ENCODE assay signal across 10 cellular contexts in genomic region chr12:126617312-126617711, GRCh38.
DNase-seq lines count a peak whose midpoint lies in the region; ATAC-seq and TF ChIP-seq lines count a peak whose summit lies in the region.
"Had no signal": no experiment of that assay in that cellular context is flagged by ENCODE, and none has a peak within 500 bp of the region (broad histone marks: within the 10 kb centered on the region; RNA-seq: fewer than 3 reads in every experiment).

No MANE protein-coding gene starts in this region.

- H3K36me3 ChIP-seq in KMS-11 (ENCODE audit: insufficient read depth) (no peaks in the 10 kb centered on the region), WERI-Rb-1 (no peaks in the 10 kb centered on the region)

- H3K27ac Mint-ChIP-seq in neural crest cell (ENCODE audit: unreplicated experiment) = no peak overlapping the region
- H3K27ac Mint-ChIP-seq in CD4-positive, alpha-beta T cell = no peak overlapping the region

- no peak overlapping the region for H2AFZ ChIP-seq in KMS-11 (ENCODE audit: low read depth)

- no peak overlapping the region for H3K4me3 Mint-ChIP-seq in neural crest cell
- H3K4me3 Mint-ChIP-seq in CD4-positive, alpha-beta T cell = no peak overlapping the region

- H3K9me3 Mint-ChIP-seq in neural crest cell = no peaks in the 10 kb centered on the region
- peaks cover 10% of the 10 kb centered on the region for H3K9me3 Mint-ChIP-seq in CD4-positive, alpha-beta T cell

- ATAC-seq in CD4-positive, alpha-beta T cell (ENCODE audit: poor library complexity) = no peak

- POLR2A ChIA-PET in CD4-positive, alpha-beta T cell (lab: Charles Lee) = no interaction called here

- TF ChIP-seq CTCF in KMS-11 (conservative IDR thresholded peaks at IDR 0.05; ENCODE audit: low read depth, low read length) = 0 out of 2 replicates have a peak, but pooled peaks have one; percentile 37
- peak; percentile 67 for TF ChIP-seq CTCF in WERI-Rb-1 (IDR thresholded peaks at IDR 0.05; ENCODE audit: low read depth, low read length)
- TF ChIP-seq CTCF in neural crest cell (conservative IDR thresholded peaks at IDR 0.05) = peak; percentile 58
- no peak for TF ChIP-seq CTCF in CD4-positive, alpha-beta T cell (IDR thresholded peaks at IDR 0.05)

- H3K4me1 ChIP-seq in KMS-11 (ENCODE audit: low read depth, poor library complexity, severe bottlenecking) = no peaks in the 10 kb centered on the region

- H3K27ac ChIP-seq in KMS-11 (no peak overlapping the region), WERI-Rb-1 (no peak overlapping the region)
- no peak overlapping the region for H3K27ac ChIP-seq in CD4-positive, alpha-beta T cell (ENCODE audit: low read depth, low read length)

- no peak overlapping the region for H3K9ac ChIP-seq in KMS-11

- no peak overlapping the region for H3K4me3 ChIP-seq in KMS-11 (IDR thresholded peaks at IDR 0.05; ENCODE audit: insufficient read depth, low read depth, low read length)
- H3K4me3 ChIP-seq in WERI-Rb-1 (ENCODE audit: low read depth, low read length) = no peak overlapping the region

- DNase-seq in NCI-H1694 (lab: John Stamatoyannopoulos, UW) (peak; percentile 30), NCI-H1694 treated with DMSO at 0.1 percent for 48 hours (lab: John Stamatoyannopoulos, UW) (no peak), WERI-Rb-1 (peak; percentile 39), neural crest cell (ENCODE audit: low read depth, low spot score) (peak; percentile 23), NCI-H446 (lab: John Stamatoyannopoulos, UW) (no peak), cerebellar cortex (ENCODE audit: low spot score) (no peak)
- DNase-seq in CD4-positive, alpha-beta T cell = no peak
- DNase-seq: GOT3, SIG-M5 had no signal

- H3K4me1 Mint-ChIP-seq in neural crest cell = no peaks in the 10 kb centered on the region
- no peaks in the 10 kb centered on the region for H3K4me1 Mint-ChIP-seq in CD4-positive, alpha-beta T cell (ENCODE audit: low read depth)

- no peaks in the 10 kb centered on the region for H4K20me1 ChIP-seq in KMS-11 (ENCODE audit: insufficient read depth)

- no peaks in the 10 kb centered on the region for H3K27me3 Mint-ChIP-seq in neural crest cell (ENCODE audit: low read depth)
- H3K27me3 Mint-ChIP-seq in CD4-positive, alpha-beta T cell = no peaks in the 10 kb centered on the region

- CTCF ChIA-PET in CD4-positive, alpha-beta T cell (lab: Charles Lee) = no interaction called here

- no peaks in the 10 kb centered on the region for H3K79me2 ChIP-seq in KMS-11 (ENCODE audit: insufficient read depth, low read depth)

- no peaks in the 10 kb centered on the region for H3K36me3 Mint-ChIP-seq in neural crest cell (ENCODE audit: low read depth)
- H3K36me3 Mint-ChIP-seq in CD4-positive, alpha-beta T cell (ENCODE audit: low read depth) = no peaks in the 10 kb centered on the region

- no peaks in the 10 kb centered on the region for H3K27me3 ChIP-seq in KMS-11 (ENCODE audit: insufficient read depth, low read depth)
- peaks cover 19% of the 10 kb centered on the region for H3K27me3 ChIP-seq in WERI-Rb-1 (ENCODE audit: insufficient read depth, low read depth, severe bottlenecking)
- H3K27me3 ChIP-seq in CD4-positive, alpha-beta T cell (ENCODE audit: control insufficient read depth, insufficient read depth, low read length) = no peaks in the 10 kb centered on the region

- peaks cover 4% of the 10 kb centered on the region for H3K9me3 ChIP-seq in WERI-Rb-1 (ENCODE audit: severe bottlenecking)
- peaks cover 23% of the 10 kb centered on the region for H3K9me3 ChIP-seq in CD4-positive, alpha-beta T cell (ENCODE audit: control insufficient read depth, low read length)

- intact Hi-C loops in CD4-positive, alpha-beta T cell (cut with DNase I, micrococcal nuclease) = no loop called here

- H3K4me2 ChIP-seq in KMS-11 = no peak overlapping the region

Comparison
In these comparisons a context has a peak if more than half of its experiments do, and no peak if none do; other contexts are left out.
1. DNase-seq: peak in NCI-H1694 (single experiment), WERI-Rb-1 (single experiment) and neural crest cell (single experiment); none in NCI-H1694 treated with DMSO at 0.1 percent for 48 hours (single experiment), NCI-H446 (0 of 2), CD4-positive, alpha-beta T cell (0 of 10) and cerebellar cortex (single experiment).